8 cellular contexts compared by ENCODE assay signal in genomic region chr17:7988750-7989178, GRCh38. TPM values are rescaled to one million over a fixed set of nuclear protein-coding genes. Genes with fewer than 3 reads are reported as not detected.
DNase-seq lines count a peak whose midpoint lies in the region; ATAC-seq and TF ChIP-seq lines count a peak whose summit lies in the region.

No MANE protein-coding gene starts in this region.

- H3K9ac ChIP-seq in Loucy (ENCODE audit: low read depth, low read length, poor library complexity, severe bottlenecking) = no peak overlapping the region

- H3K27ac ChIP-seq in ascending aorta (no peak overlapping the region), right atrium auricular region (no peak overlapping the region)

- H4K20me1 ChIP-seq in Loucy (ENCODE audit: insufficient read depth, low read length, poor library complexity, severe bottlenecking) = no peaks in the 10 kb centered on the region

- H3K4me2 ChIP-seq in Loucy (ENCODE audit: low read depth, low read length, poor library complexity, severe bottlenecking) = peak overlapping the region; percentile 65

- ATAC-seq in GM18520 (IDR thresholded peaks at IDR 0.05; ENCODE audit: unreplicated experiment) (no peak), HG02571 (IDR thresholded peaks at IDR 0.05; ENCODE audit: unreplicated experiment) (no peak)

- peak; percentile 91 for DNase-seq in ELR (ENCODE audit: low read depth)
- DNase-seq in RPMI7951 (ENCODE audit: low read depth) = peak; percentile 78
- no peak for DNase-seq in ascending aorta (ENCODE audit: low spot score in 2 of 2)
- no peak for DNase-seq in right atrium auricular region (ENCODE audit: low spot score)
- DNase-seq in skeletal muscle cell (ENCODE audit: low read depth) = peak; percentile 41

- peaks cover 17% of the 10 kb centered on the region for H3F3A ChIP-seq in Loucy (ENCODE audit: low read depth)

- H2AFZ ChIP-seq in Loucy (ENCODE audit: low read length) = peak overlapping the region; percentile 14

- no peaks in the 10 kb centered on the region for H3K36me3 ChIP-seq in Loucy (ENCODE audit: insufficient read depth, low read length)
- no peaks in the 10 kb centered on the region for H3K36me3 ChIP-seq in ascending aorta
- H3K36me3 ChIP-seq in right atrium auricular region = no peaks in the 10 kb centered on the region

- H3K9me3 ChIP-seq in Loucy (ENCODE audit: insufficient read depth, low read depth, low read length) = no peaks in the 10 kb centered on the region
- no peaks in the 10 kb centered on the region for H3K9me3 ChIP-seq in ascending aorta
- no peaks in the 10 kb centered on the region for H3K9me3 ChIP-seq in right atrium auricular region

- no peaks in the 10 kb centered on the region for H3K79me2 ChIP-seq in Loucy (ENCODE audit: insufficient read depth, low read length)

- no peaks in the 10 kb centered on the region for H3K27me3 ChIP-seq in Loucy (ENCODE audit: insufficient read depth, low read length, poor library complexity, severe bottlenecking)
- H3K27me3 ChIP-seq in ascending aorta = no peaks in the 10 kb centered on the region
- no peaks in the 10 kb centered on the region for H3K27me3 ChIP-seq in right atrium auricular region

- H3K4me3 ChIP-seq in Loucy (ENCODE audit: low read length, poor library complexity, severe bottlenecking) = no peak overlapping the region
- no peak overlapping the region for H3K4me3 ChIP-seq in ascending aorta
- H3K4me3 ChIP-seq in right atrium auricular region = no peak overlapping the region
- H3K4me3 ChIP-seq in skeletal muscle cell (ENCODE audit: low read depth, low read length) = no peak overlapping the region

- intact Hi-C loops in ascending aorta (cut with DNase I) = loop anchor here (2.0 to 5.0 kb wide), 2 partner anchors 164 to 246 kb away; no protein-coding TSS in a partner anchor

- H3K4me1 ChIP-seq in Loucy (ENCODE audit: insufficient read depth, low read length, poor library complexity, severe bottlenecking) = peaks cover 14% of the 10 kb centered on the region
- no peaks in the 10 kb centered on the region for H3K4me1 ChIP-seq in ascending aorta
- H3K4me1 ChIP-seq in right atrium auricular region = peaks cover 0 to 11% of the 10 kb centered on the region in 2 donors

- TF ChIP-seq CTCF in Loucy (conservative IDR thresholded peaks at IDR 0.05; ENCODE audit: low read length) (peak; percentile 67), ascending aorta (IDR thresholded peaks at IDR 0.05) (peak; percentile 58 to 83 (median 72)), right atrium auricular region (IDR thresholded peaks at IDR 0.05) (peak; percentile 71 to 77)

- no peaks in the 10 kb centered on the region for H3K9me2 ChIP-seq in Loucy (replicated peaks; ENCODE audit: low read depth, low read length)

RNA-seq across cellular contexts. Expression of gene GUCY2D, which starts 13.7 kb away (rescaled TPM):
- not detected in 2 replicates for total RNA-seq in RPMI7951 (2014; rRNA removed; shearing (Covaris generic))
- not detected for total RNA-seq in ascending aorta
- not detected for total RNA-seq in right atrium auricular region

RNA-seq across cellular contexts. Expression of gene ALOX15B, which starts 50.1 kb away (rescaled TPM):
- not detected in 2 replicates for total RNA-seq in RPMI7951 (2014; rRNA removed; shearing (Covaris generic))
- 2.3 TPM for total RNA-seq in ascending aorta
- 1 to 10 TPM; 1.2 to 1.8 TPM for total RNA-seq in right atrium auricular region

RNA-seq across cellular contexts. Expression of gene CNTROB, which starts 56.8 kb away (rescaled TPM):
- 19.6 and 23.2 TPM in 2 replicates for total RNA-seq in RPMI7951 (2014; rRNA removed; shearing (Covaris generic))
- 13.7 TPM for total RNA-seq in ascending aorta
- total RNA-seq in right atrium auricular region = 1 to 10 TPM; 4.6 to 8.3 TPM

RNA-seq across cellular contexts. Expression of gene TRAPPC1, which starts 57.0 kb away (rescaled TPM):
- total RNA-seq in RPMI7951 (2014; rRNA removed; shearing (Covaris generic)) = 39.9 and 54.2 TPM in 2 replicates
- 36.0 TPM for total RNA-seq in ascending aorta
- 10 to 100 TPM; 52.4 to 68.2 TPM for total RNA-seq in right atrium auricular region

RNA-seq across cellular contexts. Expression of gene KCNAB3, which starts 59.1 kb away (rescaled TPM):
- total RNA-seq in RPMI7951 (2014; rRNA removed; shearing (Covaris generic)) = 1.1 TPM in 2 replicates
- total RNA-seq in ascending aorta (not detected), right atrium auricular region (under 1 TPM in 1 of 2 donors, not detected in 1; 0.39 TPM)

Comparison
In these comparisons a context has a peak if more than half of its experiments do, and no peak if none do; other contexts are left out.
1. DNase-seq: peak in ELR (single experiment), RPMI7951 (single experiment) and skeletal muscle cell (single experiment); none in ascending aorta (0 of 2) and right atrium auricular region (single experiment).
2. Peak in every context shown above with its lines, with median percentiles within 50 percentile points of each other: CTCF ChIP-seq.